8 cellular contexts compared by ENCODE assay signal in the genomic region with DNA sequence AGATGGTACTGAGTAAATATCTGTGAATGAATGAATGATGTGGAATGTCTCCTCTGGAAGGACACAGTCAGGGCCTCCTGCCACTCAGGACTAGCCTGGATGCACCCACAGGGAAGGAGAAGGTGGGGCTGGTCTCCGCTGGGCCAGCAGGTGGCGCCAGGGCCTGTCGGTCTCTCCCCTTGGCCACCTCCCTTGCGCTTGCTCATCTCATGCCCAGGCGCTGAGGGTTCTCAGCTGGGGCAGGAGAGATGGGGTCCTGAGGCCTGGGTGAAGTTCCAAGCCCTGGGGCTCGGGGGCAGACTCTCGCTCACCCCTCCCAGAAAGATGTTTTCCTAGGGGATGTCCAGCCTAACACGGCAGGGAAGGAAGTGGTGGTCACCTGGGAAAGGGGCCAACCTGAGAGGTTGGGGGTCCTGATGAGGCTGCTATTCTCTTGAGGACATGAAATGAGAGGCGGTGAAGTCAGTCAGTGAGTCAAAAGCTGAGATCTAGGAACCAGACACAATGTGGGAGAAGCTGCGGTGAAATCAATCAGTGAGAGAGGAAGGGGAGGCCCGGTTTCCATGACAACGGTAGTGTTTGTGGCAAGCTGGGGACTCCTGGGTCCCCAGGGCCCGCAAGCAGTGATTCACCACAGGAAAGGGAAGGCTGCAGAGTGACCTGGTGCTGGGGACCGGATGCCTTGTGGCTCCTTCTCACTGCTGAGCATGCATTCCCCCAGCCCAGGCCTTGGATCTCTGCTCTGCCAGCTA. TPM values are rescaled to one million over a fixed set of nuclear protein-coding genes. Genes with fewer than 3 reads are reported as not detected.
DNase-seq lines count a peak whose midpoint lies in the region; ATAC-seq and TF ChIP-seq lines count a peak whose summit lies in the region.

No MANE protein-coding gene starts in this region.

- H3K9me3 Mint-ChIP-seq in activated T-helper 17 cell treated with anti-CD3 and anti-CD28 coated beads, Interleukin-2, amount 50 U/mL, for 72 hours = no peaks in the 10 kb centered on the region

- peaks cover 45% of the 10 kb centered on the region for H3K4me1 Mint-ChIP-seq in activated T-helper 17 cell treated with anti-CD3 and anti-CD28 coated beads, Interleukin-2, amount 50 U/mL, for 72 hours

- H3K9ac ChIP-seq in fibroblast of lung (ENCODE audit: insufficient read depth, low read length) = peak overlapping the region; percentile 28
- no peak overlapping the region for H3K9ac ChIP-seq in neural cell (ENCODE audit: low read length)

- H4K20me1 ChIP-seq in fibroblast of lung (ENCODE audit: control insufficient read depth, extremely low read depth, insufficient read depth, low read length) = no peaks in the 10 kb centered on the region
- peaks cover 11% of the 10 kb centered on the region for H4K20me1 ChIP-seq in neural cell (ENCODE audit: insufficient read depth)

- no peaks in the 10 kb centered on the region for H3K79me2 ChIP-seq in fibroblast of lung (ENCODE audit: control insufficient read depth, insufficient read depth, low read length)
- peaks cover 73% of the 10 kb centered on the region for H3K79me2 ChIP-seq in neural cell (replicated peaks; ENCODE audit: insufficient read depth, low read length)

- peak; percentile 70 for TF ChIP-seq RAD21 in neural cell (conservative IDR thresholded peaks at IDR 0.05)

- TF ChIP-seq CTCF in fibroblast of lung (conservative IDR thresholded peaks at IDR 0.05 in 1 of 2, IDR thresholded peaks at IDR 0.05 in 1 of 2; ENCODE audit: low read depth in 1 of 2, low read length in 2 of 2) = peak; percentile 93 to 99
- peak; percentile 82 for TF ChIP-seq CTCF in neural cell (IDR thresholded peaks at IDR 0.05; ENCODE audit: poor library complexity, severe bottlenecking)
- peak in 6 of 7 experiments; percentile 77 to 96 (median 91) for TF ChIP-seq CTCF in stomach (IDR thresholded peaks at IDR 0.05)

- H3K27me3 ChIP-seq in fibroblast of lung (ENCODE audit: control insufficient read depth, insufficient read depth, low read length) = no peaks in the 10 kb centered on the region
- no peaks in the 10 kb centered on the region for H3K27me3 ChIP-seq in neural cell (ENCODE audit: insufficient read depth, low read depth, low read length)
- no peaks in the 10 kb centered on the region for H3K27me3 ChIP-seq in stomach

- no peaks in the 10 kb centered on the region for H3K9me3 ChIP-seq in fibroblast of lung (ENCODE audit: control insufficient read depth, insufficient read depth, low read depth, low read length)
- H3K9me3 ChIP-seq in neural cell (ENCODE audit: low read length) = no peaks in the 10 kb centered on the region
- no peaks in the 10 kb centered on the region for H3K9me3 ChIP-seq in stomach

- intact Hi-C loops in stomach (cut with DNase I; ENCODE audit: low total_unique reads) = loop anchor here (5.0 kb wide), 1 partner anchor 35 kb away; no protein-coding TSS in a partner anchor

- no peaks in the 10 kb centered on the region for H3K27me3 Mint-ChIP-seq in activated T-helper 17 cell treated with anti-CD3 and anti-CD28 coated beads, Interleukin-2, amount 50 U/mL, for 72 hours

- no peak overlapping the region for H3K4me3 ChIP-seq in Jurkat, Clone E6-1 (ENCODE audit: low read length)
- H3K4me3 ChIP-seq in fibroblast of lung (replicated peaks in 1 of 4; ENCODE audit: control extremely low read depth in 1 of 4, insufficient read depth in 1 of 4, low read depth in 3 of 4, low read length in 4 of 4) = no peak overlapping the region
- no peak overlapping the region for H3K4me3 ChIP-seq in neural cell (ENCODE audit: low read length)
- no peak overlapping the region for H3K4me3 ChIP-seq in stomach

- peak overlapping the region; percentile 99 for H3K27ac Mint-ChIP-seq in activated T-helper 17 cell treated with anti-CD3 and anti-CD28 coated beads, Interleukin-2, amount 50 U/mL, for 72 hours

- H3K36me3 ChIP-seq in fibroblast of lung (ENCODE audit: control insufficient read depth, insufficient read depth, low read length) (no peaks in the 10 kb centered on the region), neural cell (ENCODE audit: insufficient read depth, low read length) (peaks cover 6% of the 10 kb centered on the region), stomach (no peaks in the 10 kb centered on the region)

- no peaks in the 10 kb centered on the region for H3F3A ChIP-seq in neural cell (ENCODE audit: insufficient read depth, low read length, poor library complexity, severe bottlenecking)

- H3K4me2 ChIP-seq in fibroblast of lung (ENCODE audit: extremely low read depth, insufficient read depth, low read length) (peak overlapping the region; percentile 25), neural cell (ENCODE audit: low read length) (no peak overlapping the region)

- H3K4me3 Mint-ChIP-seq in activated T-helper 17 cell treated with anti-CD3 and anti-CD28 coated beads, Interleukin-2, amount 50 U/mL, for 72 hours = peak overlapping the region; percentile 65

- peaks cover 10% of the 10 kb centered on the region for H3K4me1 ChIP-seq in fibroblast of lung (ENCODE audit: control insufficient read depth, extremely low read depth, insufficient read depth, low read length)
- peaks cover 10 to 41% (median 22%) of the 10 kb centered on the region in 4 donors for H3K4me1 ChIP-seq in stomach

- H2AFZ ChIP-seq in fibroblast of lung (ENCODE audit: low read length) = no peak overlapping the region
- H2AFZ ChIP-seq in neural cell (ENCODE audit: low read depth, low read length) = no peak overlapping the region

- WGBS in stomach, 5 donors = 19 to 30% (median 29%) methylated on average over 14 of the region's 14 CpGs

- no peak for TF ChIP-seq POLR2A in stomach (IDR thresholded peaks at IDR 0.05)

- no peaks in the 10 kb centered on the region for H3K9me2 ChIP-seq in neural cell (ENCODE audit: insufficient read depth, low read length)

- DNase-seq in DMS53 (lab: John Stamatoyannopoulos, UW) (peak; percentile 91), RKO (ENCODE audit: low spot score) (peak; percentile 80), fibroblast of lung (ENCODE audit: low read depth in 2 of 2) (peak; percentile 72 to 81), stomach (peak; percentile 92)
- peak; percentile 72 for DNase-seq in Jurkat, Clone E6-1 (ENCODE audit: low read depth, low spot score)

- H3K36me3 Mint-ChIP-seq in activated T-helper 17 cell treated with anti-CD3 and anti-CD28 coated beads, Interleukin-2, amount 50 U/mL, for 72 hours (ENCODE audit: low read depth) = peaks cover 9% of the 10 kb centered on the region

- H3K27ac ChIP-seq in fibroblast of lung (ENCODE audit: insufficient read depth, low read length) (peak overlapping the region; percentile 78), neural cell (ENCODE audit: low read length) (no peak overlapping the region), stomach (peak overlapping the region in 4 of 5 donors; percentile 70 to 80 (median 74))

- TF ChIP-seq EP300 in neural cell (conservative IDR thresholded peaks at IDR 0.05; ENCODE audit: poor library complexity, severe bottlenecking) (no peak), stomach (IDR thresholded peaks at IDR 0.05) (no peak)

- peak; percentile 54 for ATAC-seq in GM21717 (IDR thresholded peaks at IDR 0.05; ENCODE audit: unreplicated experiment)
- ATAC-seq in activated T-helper 17 cell treated with anti-CD3 and anti-CD28 coated beads, Interleukin-2, amount 50 U/mL, for 72 hours (replicated peaks) = peak; percentile 80

RNA-seq across cellular contexts. Expression of a gene that starts 14.6 kb away (rescaled TPM):
- polyA plus RNA-seq in Jurkat, Clone E6-1 (2012; ENCODE audit: insufficient read depth, insufficient read length) = 23.6 TPM
- under 1 TPM; 0.15 to 0.21 TPM for total RNA-seq in activated T-helper 17 cell treated with anti-CD3 and anti-CD28 coated beads, Interleukin-2, amount 50 U/mL, for 72 hours
- total RNA-seq in fibroblast of lung (1.5 and 1.7 TPM in 2 replicates), stomach (10 to 100 TPM in 1 of 5 donors, 1 to 10 TPM in 2, not detected in 2; 1.5 to 11.0 (median 1.6) TPM)
- polyA plus RNA-seq in fibroblast of lung (0.96 and 2.1 TPM in 2 replicates), neural cell (39.8 and 44.4 TPM in 2 replicates), stomach (1 to 10 TPM in 1 of 3 donors, under 1 TPM in 1, not detected in 1; 0.25 to 1.1 TPM)
- 0.94 and 2.9 TPM in 2 replicates for polyA plus RNA-seq in fibroblast of lung (2012)
- polyA minus RNA-seq in fibroblast of lung (ENCODE audit: low replicate concordance) (2.4 and 3.9 TPM in 2 replicates), neural cell (114 and 119 TPM in 2 replicates)

RNA-seq across cellular contexts. Expression of a gene that starts 17.7 kb away (rescaled TPM):
- polyA plus RNA-seq in Jurkat, Clone E6-1 (2012; ENCODE audit: insufficient read depth, insufficient read length) = 7.4 TPM
- 100 to 1,000 TPM; 150 to 338 TPM for total RNA-seq in activated T-helper 17 cell treated with anti-CD3 and anti-CD28 coated beads, Interleukin-2, amount 50 U/mL, for 72 hours
- total RNA-seq in fibroblast of lung = 780 and 1,150 TPM in 2 replicates
- polyA plus RNA-seq in fibroblast of lung = 613 and 813 TPM in 2 replicates
- 891 and 1,369 TPM in 2 replicates for polyA plus RNA-seq in fibroblast of lung (2012)
- polyA minus RNA-seq in fibroblast of lung (ENCODE audit: low replicate concordance) = 720 and 826 TPM in 2 replicates
- polyA plus RNA-seq in neural cell = 90.7 and 103 TPM in 2 replicates
- 50.6 TPM in 2 replicates for polyA minus RNA-seq in neural cell
- 100 to 1,000 TPM in 4 of 5 donors, 10 to 100 TPM in 1; 53.1 to 630 (median 318) TPM for total RNA-seq in stomach
- 100 to 1,000 TPM; 108 to 201 (median 132) TPM for polyA plus RNA-seq in stomach

RNA-seq across cellular contexts. Expression of a gene that starts 35.9 kb away (rescaled TPM):
- not detected for polyA plus RNA-seq in Jurkat, Clone E6-1 (2012; ENCODE audit: insufficient read depth, insufficient read length)
- 1 to 10 TPM in 1 of 2 donors, under 1 TPM in 1; 0.43 to 1.2 TPM for total RNA-seq in activated T-helper 17 cell treated with anti-CD3 and anti-CD28 coated beads, Interleukin-2, amount 50 U/mL, for 72 hours
- total RNA-seq in fibroblast of lung (not detected in 2 replicates), stomach (100 to 1,000 TPM in 3 of 5 donors, 10 to 100 TPM in 2; 36.7 to 249 (median 216) TPM)
- polyA plus RNA-seq in fibroblast of lung (not detected in 2 replicates), neural cell (1.3 TPM in 1 of 2 replicates, not detected in the other), stomach (100 to 1,000 TPM; 126 to 267 (median 168) TPM)
- not detected in 2 replicates for polyA plus RNA-seq in fibroblast of lung (2012)
- polyA minus RNA-seq in fibroblast of lung (ENCODE audit: low replicate concordance) (1.2 TPM in 1 of 2 replicates, not detected in the other), neural cell (not detected in 2 replicates)

RNA-seq across cellular contexts. Expression of a gene that starts 42.2 kb away (rescaled TPM):
- 138 TPM for polyA plus RNA-seq in Jurkat, Clone E6-1 (2012; ENCODE audit: insufficient read depth, insufficient read length)
- total RNA-seq in activated T-helper 17 cell treated with anti-CD3 and anti-CD28 coated beads, Interleukin-2, amount 50 U/mL, for 72 hours = 10 to 100 TPM; 39.9 to 55.6 TPM
- total RNA-seq in fibroblast of lung (75.0 and 84.7 TPM in 2 replicates), stomach (10 to 100 TPM in 3 of 5 donors, 1 to 10 TPM in 1, not detected in 1; 7.0 to 40.6 (median 21.4) TPM)
- polyA plus RNA-seq in fibroblast of lung (56.3 and 59.0 TPM in 2 replicates), neural cell (81.3 and 82.6 TPM in 2 replicates), stomach (100 to 1,000 TPM; 123 to 170 (median 158) TPM)
- polyA plus RNA-seq in fibroblast of lung (2012) = 91.5 and 97.8 TPM in 2 replicates
- polyA minus RNA-seq in fibroblast of lung (ENCODE audit: low replicate concordance) (40.3 and 60.4 TPM in 2 replicates), neural cell (24.6 and 39.8 TPM in 2 replicates)

RNA-seq across cellular contexts. Expression of a gene that starts 43.2 kb away (rescaled TPM):
- polyA plus RNA-seq in Jurkat, Clone E6-1 (2012; ENCODE audit: insufficient read depth, insufficient read length) = 23.1 TPM
- 10 to 100 TPM; 31.9 to 36.7 TPM for total RNA-seq in activated T-helper 17 cell treated with anti-CD3 and anti-CD28 coated beads, Interleukin-2, amount 50 U/mL, for 72 hours
- total RNA-seq in fibroblast of lung = 8.7 and 11.1 TPM in 2 replicates
- polyA plus RNA-seq in fibroblast of lung = 12.5 and 26.0 TPM in 2 replicates
- 12.7 and 23.8 TPM in 2 replicates for polyA plus RNA-seq in fibroblast of lung (2012)
- 26.8 and 49.7 TPM in 2 replicates for polyA minus RNA-seq in fibroblast of lung (ENCODE audit: low replicate concordance)
- 34.9 and 39.3 TPM in 2 replicates for polyA plus RNA-seq in neural cell
- 47.5 and 51.2 TPM in 2 replicates for polyA minus RNA-seq in neural cell
- 10 to 100 TPM in 3 of 5 donors, 1 to 10 TPM in 2; 6.4 to 41.1 (median 14.0) TPM for total RNA-seq in stomach
- 10 to 100 TPM; 17.3 to 25.5 (median 20.6) TPM for polyA plus RNA-seq in stomach

Comparison
In these comparisons a context has a peak if more than half of its experiments do, and no peak if none do; other contexts are left out.
1. RNA of a gene that starts 35.9 kb away (total RNA-seq): 36.7 to 249 TPM in stomach; 0.43 to 1.2 TPM in activated T-helper 17 cell treated with anti-CD3 and anti-CD28 coated beads, Interleukin-2, amount 50 U/mL, for 72 hours and not detected in fibroblast of lung; every median in the first group is over 10 times any median in the second.
2. Peak in every context shown above with its lines, with median percentiles within 50 percentile points of each other: DNase-seq and CTCF ChIP-seq.